Comparison of ENCODE assay signal across 11 cellular contexts in the genomic region with DNA sequence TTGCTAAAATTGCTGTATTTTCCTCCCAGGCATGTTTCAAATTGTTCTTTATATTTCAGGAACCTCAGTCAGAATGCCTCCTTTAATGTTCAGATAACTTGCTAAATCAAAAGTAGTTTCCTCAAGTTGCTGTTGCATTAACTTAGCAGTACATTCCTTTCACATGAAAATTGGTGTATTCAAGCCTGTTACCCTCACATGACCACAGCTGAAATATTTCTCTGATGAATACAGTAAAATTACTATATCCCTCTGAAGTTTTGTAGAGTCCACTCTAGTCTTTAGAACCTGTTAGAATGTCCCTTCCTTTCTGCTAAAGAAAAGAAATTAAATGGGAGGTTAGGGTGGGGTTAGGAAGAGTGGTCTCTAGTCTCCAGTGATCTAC. TPM values are rescaled to one million over a fixed set of nuclear protein-coding genes. Genes with fewer than 3 reads are reported as not detected.
DNase-seq lines count a peak whose midpoint lies in the region; ATAC-seq and TF ChIP-seq lines count a peak whose summit lies in the region.
"Had no signal": no experiment of that assay in that cellular context is flagged by ENCODE, and none has a peak within 500 bp of the region (broad histone marks: within the 10 kb centered on the region; RNA-seq: fewer than 3 reads in every experiment).

No MANE protein-coding gene starts in this region.

- CTCF ChIA-PET in activated CD8-positive, alpha-beta T cell treated with anti-CD3 and anti-CD28 coated beads, Interleukin-2, amount 10 ng/mL, durations not matched to agents 7 days and 5 days (lab: Charles Lee): interaction anchor here (0.9 to 4.1 kb wide), 6 partner anchors 17 to 384 kb away, joined by 3 to 29 read pairs (median 5); partner anchors contain the start of gene C1GALT1

- peak overlapping the region; percentile 98 for H3K27ac Mint-ChIP-seq in activated CD8-positive, alpha-beta T cell treated with anti-CD3 and anti-CD28 coated beads, Interleukin-2, amount 10 ng/mL, durations not matched to agents 7 days and 5 days

- H3K4me3 Mint-ChIP-seq in activated CD8-positive, alpha-beta T cell treated with anti-CD3 and anti-CD28 coated beads, Interleukin-2, amount 10 ng/mL, durations not matched to agents 7 days and 5 days: peak overlapping the region; percentile 84

- H3K9me3 ChIP-seq in BLaER1 treated with 17β-estradiol and CSF1 and Interleukin-3, amounts not matched to agents 10 nM and 100 nM (replicated peaks in 1 of 11): peaks cover 32 to 53% (median 50%) of the 10 kb centered on the region in 11 experiments
- no peaks in the 10 kb centered on the region for H3K9me3 ChIP-seq in BE2C
- H3K9me3 ChIP-seq: gastroesophageal sphincter, pancreas had no signal

- peak overlapping the region; percentile 26 to 57 (median 50); a peak in 18 of 20 replicates for H3K4me3 ChIP-seq in BLaER1 treated with 17β-estradiol and CSF1 and Interleukin-3, amounts not matched to agents 10 nM and 100 nM
- H3K4me3 ChIP-seq in BE2C (ENCODE audit: low read depth, low read length): no peak overlapping the region
- H3K4me3 ChIP-seq: gastroesophageal sphincter, pancreas had no signal

- no peaks in the 10 kb centered on the region for H4K20me1 ChIP-seq in BLaER1 treated with 17β-estradiol and CSF1 and Interleukin-3, amounts not matched to agents 10 nM and 100 nM

- no peaks in the 10 kb centered on the region for H3K27me3 Mint-ChIP-seq in activated CD8-positive, alpha-beta T cell treated with anti-CD3 and anti-CD28 coated beads, Interleukin-2, amount 10 ng/mL, durations not matched to agents 7 days and 5 days (ENCODE audit: low read depth)

- in situ Hi-C loops in GM13976 (cut with MboI; ENCODE audit: low sequenced_read_pairs, unreplicated experiment): no loop called here

- peaks cover 21% of the 10 kb centered on the region for H3K9me3 Mint-ChIP-seq in activated CD8-positive, alpha-beta T cell treated with anti-CD3 and anti-CD28 coated beads, Interleukin-2, amount 10 ng/mL, durations not matched to agents 7 days and 5 days (ENCODE audit: insufficient read depth)

- H3K9ac ChIP-seq in BLaER1 treated with 17β-estradiol and CSF1 and Interleukin-3, amounts not matched to agents 10 nM and 100 nM: peak overlapping the region; percentile 31 to 78 (median 72); a peak in 20 of 22 replicates

- H3K36me3 Mint-ChIP-seq in activated CD8-positive, alpha-beta T cell treated with anti-CD3 and anti-CD28 coated beads, Interleukin-2, amount 10 ng/mL, durations not matched to agents 7 days and 5 days (ENCODE audit: low read depth): peaks cover 45% of the 10 kb centered on the region

- TF ChIP-seq CTCF in BE2C (IDR thresholded peaks at IDR 0.05; ENCODE audit: low read depth, low read length) (no peak), GM13976 (IDR thresholded peaks at IDR 0.05; ENCODE audit: borderline replicate concordance, control extremely low read depth, extremely low read depth, insufficient read depth, missing control alignments) (no peak)

- peaks cover 48% of the 10 kb centered on the region for H3K4me1 Mint-ChIP-seq in activated CD8-positive, alpha-beta T cell treated with anti-CD3 and anti-CD28 coated beads, Interleukin-2, amount 10 ng/mL, durations not matched to agents 7 days and 5 days (ENCODE audit: low read depth)

- H3K4me2 ChIP-seq in BLaER1 treated with 17β-estradiol and CSF1 and Interleukin-3, amounts not matched to agents 10 nM and 100 nM: peak overlapping the region; percentile 67 to 88 (median 83)

- peaks cover 45 to 53% (median 48%) of the 10 kb centered on the region in 10 experiments for H3K4me1 ChIP-seq in BLaER1 treated with 17β-estradiol and CSF1 and Interleukin-3, amounts not matched to agents 10 nM and 100 nM
- no peaks in the 10 kb centered on the region for H3K4me1 ChIP-seq in BE2C
- H3K4me1 ChIP-seq: gastroesophageal sphincter, pancreas had no signal

- peaks cover 0 to 15% (median 8%) of the 10 kb centered on the region in 11 experiments; a peak in 10 of 22 replicates for H3K36me3 ChIP-seq in BLaER1 treated with 17β-estradiol and CSF1 and Interleukin-3, amounts not matched to agents 10 nM and 100 nM
- H3K36me3 ChIP-seq in BE2C: no peaks in the 10 kb centered on the region
- H3K36me3 ChIP-seq: gastroesophageal sphincter, pancreas had no signal

- DNase-seq in HCEC 1CT (peak; percentile 90), kidney tubule cell (ENCODE audit: low spot score) (peak; percentile 81), BE2C (no peak), GM13976 (ENCODE audit: low spot score) (no peak), HuH-7 (ENCODE audit: low spot score) (no peak)
- DNase-seq in activated CD8-positive, alpha-beta T cell treated with anti-CD3 and anti-CD28 coated beads, Interleukin-2, amount 10 ng/mL, durations not matched to agents 7 days and 5 days: no peak
- DNase-seq: NCI-H2029 treated with DMSO at 0.1 percent for 48 hours, pancreas had no signal

- ATAC-seq in activated CD8-positive, alpha-beta T cell treated with anti-CD3 and anti-CD28 coated beads, Interleukin-2, amount 10 ng/mL, durations not matched to agents 7 days and 5 days: peak; percentile 15
- no peak for ATAC-seq in HG03521 (IDR thresholded peaks at IDR 0.05; ENCODE audit: unreplicated experiment)
- ATAC-seq: gastroesophageal sphincter had no signal

- H3K27me3 ChIP-seq in BLaER1 treated with 17β-estradiol and CSF1 and Interleukin-3, amounts not matched to agents 10 nM and 100 nM: no peaks in the 10 kb centered on the region
- H3K27me3 ChIP-seq in BE2C: peaks cover 14% of the 10 kb centered on the region
- H3K27me3 ChIP-seq: gastroesophageal sphincter, pancreas had no signal

- POLR2A ChIA-PET in activated CD8-positive, alpha-beta T cell treated with anti-CD3 and anti-CD28 coated beads, Interleukin-2, amount 10 ng/mL, durations not matched to agents 7 days and 5 days (lab: Charles Lee): interaction anchor here (4.9 kb wide), 1 partner anchor 25 kb away, joined by 74 read pairs; the partner anchor contains the start of gene C1GALT1

- H3K27ac ChIP-seq in BLaER1 treated with 17β-estradiol and CSF1 and Interleukin-3, amounts not matched to agents 10 nM and 100 nM: peak overlapping the region; percentile 5 to 96 (median 86); a peak in 21 of 22 replicates
- H3K27ac ChIP-seq: gastroesophageal sphincter, pancreas had no signal

RNA-seq across cellular contexts. Expression of gene C1GALT1, which starts 24.5 kb away (rescaled TPM):
- 10 to 100 TPM; 47.4 to 50.7 TPM for total RNA-seq in activated CD8-positive, alpha-beta T cell treated with anti-CD3 and anti-CD28 coated beads, Interleukin-2, amount 10 ng/mL, durations not matched to agents 7 days and 5 days
- 5.9 TPM for polyA plus RNA-seq in BE2C (2012; ENCODE audit: insufficient read depth, insufficient read length, low read depth)

Comparison
In these comparisons a context has a peak if more than half of its experiments do, and no peak if none do; other contexts are left out.
1. DNase-seq: peak in HCEC 1CT (single experiment) and kidney tubule cell (single experiment); none in activated CD8-positive, alpha-beta T cell treated with anti-CD3 and anti-CD28 coated beads, Interleukin-2, amount 10 ng/mL, durations not matched to agents 7 days and 5 days (single experiment), BE2C (single experiment), GM13976 (single experiment) and HuH-7 (single experiment).